9 cellular contexts compared by ENCODE assay signal in genomic region chr4:118279920-118280432, GRCh38.
DNase-seq lines count a peak whose midpoint lies in the region; ATAC-seq and TF ChIP-seq lines count a peak whose summit lies in the region.
"Had no signal": no experiment of that assay in that cellular context is flagged by ENCODE, and none has a peak within 500 bp of the region (broad histone marks: within the 10 kb centered on the region; RNA-seq: fewer than 3 reads in every experiment).

No MANE protein-coding gene starts in this region.

- TF ChIP-seq CTCF in foreskin fibroblast (IDR thresholded peaks at IDR 0.05; ENCODE audit: low read depth, low read length) = no peak
- TF ChIP-seq CTCF in spleen (IDR thresholded peaks at IDR 0.05 in 8 of 11, conservative IDR thresholded peaks at IDR 0.05 in 3 of 11) = no peak

- H3K27me3 ChIP-seq in spleen (replicated peaks in 1 of 7) = no peaks in the 10 kb centered on the region

- DNase-seq in DMS53 (lab: John Stamatoyannopoulos, UW) (peak; percentile 16), DMS53 treated with DMSO at 0.1 percent for 48 hours (lab: John Stamatoyannopoulos, UW; ENCODE audit: unreplicated experiment) (no peak), T-cell (no peak), foreskin fibroblast (peak in 1 of 2 donors; percentile 27), spleen (no peak), NCI-H1694 treated with DMSO at 0.1 percent for 48 hours (lab: John Stamatoyannopoulos, UW) (no peak)
- DNase-seq: ACHN had no signal

- H3K4me1 ChIP-seq in spleen = peaks cover 19 to 51% (median 41%) of the 10 kb centered on the region in 6 donors

- intact Hi-C loops in spleen (cut with DNase I; ENCODE audit: low total_unique reads) = loop anchor here (5.0 kb wide), 2 partner anchors 307 to 402 kb away; no protein-coding TSS in a partner anchor

- H3K27me3 Mint-ChIP-seq in T-cell = no peaks in the 10 kb centered on the region

- POLR2A ChIA-PET in T-cell (lab: Charles Lee) = interaction anchor here in 1 of 2 donors (1.2 kb wide), 1 partner anchor 405 kb away, joined by 5 read pairs; the partner anchor contains the start of gene METTL14

- H3K9me3 Mint-ChIP-seq in T-cell = no peaks in the 10 kb centered on the region

- H3K27ac Mint-ChIP-seq in T-cell = peak overlapping the region; percentile 95 to 98

- no peak for TF ChIP-seq POLR2A in spleen (IDR thresholded peaks at IDR 0.05)

- H3K4me3 ChIP-seq in foreskin fibroblast (ENCODE audit: low read depth in 1 of 2, low read length in 2 of 2) (peak overlapping the region; percentile 69 to 77), spleen (peak overlapping the region; percentile 62 to 91 (median 66))

- no peaks in the 10 kb centered on the region for H3K9me3 ChIP-seq in spleen

- H3K27ac ChIP-seq in spleen = peak overlapping the region in 6 of 8 donors; percentile 10 to 97 (median 92)

- WGBS in spleen, 5 donors = 22 to 36% (median 27%) methylated on average over 2 of the region's 2 CpGs

- CTCF ChIA-PET in T-cell (lab: Charles Lee) = interaction anchor here in 1 of 2 donors (0.6 kb wide), 1 partner anchor 311 kb away, joined by 5 read pairs; no protein-coding TSS in a partner anchor

- ATAC-seq in T-cell (replicated peaks in 1 of 4) = no peak
- ATAC-seq in HG02840 (IDR thresholded peaks at IDR 0.05; ENCODE audit: low FRiP score, unreplicated experiment) = no peak
- ATAC-seq in GM18519 (IDR thresholded peaks at IDR 0.05; ENCODE audit: low FRiP score, unreplicated experiment) = no peak

- H3K4me1 Mint-ChIP-seq in T-cell = peaks cover 57 to 59% (median 58%) of the 10 kb centered on the region in 3 donors

- H3K36me3 ChIP-seq in spleen = peaks cover 0 to 23% (median 3%) of the 10 kb centered on the region in 6 donors

- peak overlapping the region; percentile 91 to 93 (median 92) for H3K4me3 Mint-ChIP-seq in T-cell

- peaks cover 22% of the 10 kb centered on the region for H3K36me3 Mint-ChIP-seq in T-cell
